Comparison of ENCODE assay signal across 11 cellular contexts in the genomic region with DNA sequence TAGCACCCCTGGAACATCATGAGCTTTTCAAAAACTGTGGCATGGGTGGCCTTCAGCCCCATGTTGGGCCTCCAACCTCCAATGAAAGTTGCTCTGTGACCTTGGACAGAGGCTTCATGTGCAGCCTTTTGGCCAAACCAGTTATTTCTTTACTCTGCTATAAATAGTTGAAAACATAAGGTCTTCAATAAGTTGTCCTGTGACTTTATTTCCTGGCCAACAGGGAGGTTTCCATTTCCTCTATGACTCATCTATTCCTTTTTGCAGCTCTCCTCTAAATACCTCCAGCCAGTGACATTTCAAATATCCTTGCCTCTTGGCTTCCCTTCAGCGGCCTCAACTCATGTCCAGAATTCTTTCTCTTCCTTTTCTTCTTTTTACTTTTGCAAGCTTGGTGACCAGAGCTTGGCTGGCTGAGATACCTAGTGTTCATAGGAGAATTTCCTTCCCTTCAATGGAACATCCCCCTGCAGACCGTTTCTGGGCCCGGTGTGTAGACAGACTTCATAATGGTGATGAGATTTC. TPM values are rescaled to one million over a fixed set of nuclear protein-coding genes. Genes with fewer than 3 reads are reported as not detected.
DNase-seq lines count a peak whose midpoint lies in the region; ATAC-seq, FAIRE-seq and TF ChIP-seq lines count a peak whose summit lies in the region.
"Had no signal": no experiment of that assay in that cellular context is flagged by ENCODE, and none has a peak within 500 bp of the region (broad histone marks: within the 10 kb centered on the region; RNA-seq: fewer than 3 reads in every experiment).

No MANE protein-coding gene starts in this region.

- POLR2A ChIA-PET in IMR-90 (lab: Charles Lee; ENCODE audit: unreplicated experiment) (interaction anchor here (0.5 kb wide), 1 partner anchor 188 kb away, joined by 3 read pairs; no protein-coding TSS in a partner anchor), K562 (lab: Yijun Ruan, JAX) (interaction anchor here (0.6 to 1.6 kb wide), 5 partner anchors 16 to 105 kb away, joined by 3 to 4 read pairs (median 3); no protein-coding TSS in a partner anchor)

- TF ChIP-seq POLR2A in IMR-90 (IDR thresholded peaks at IDR 0.05; ENCODE audit: low read depth, low read length), result no peak
- TF ChIP-seq POLR2A in K562 (conservative IDR thresholded peaks at IDR 0.05), result no peak

- no peak overlapping the region for H4K5ac ChIP-seq in IMR-90 (ENCODE audit: low read depth, low read length)

- DNase-seq in AG10803 (ENCODE audit: low read depth) (peak; percentile 82), IMR-90 (peak; percentile 58), K562 (ENCODE audit: extremely low read depth in 1 of 4, low spot score in 3 of 4) (no peak), lung microvascular endothelial cell (ENCODE audit: low read depth in 2 of 2) (peak; percentile 82 to 89), T1000 (lab: John Stamatoyannopoulos, UW) (no peak), NCI-H82 (lab: John Stamatoyannopoulos, UW) (no peak), NCI-H146 (lab: John Stamatoyannopoulos, UW) (no peak)
- DNase-seq: activated naive CD4-positive, alpha-beta T cell; left cardiac atrium; WERI-Rb-1 had no signal

- H3K4me3 ChIP-seq in AG10803 (ENCODE audit: low read length) (no peak overlapping the region), IMR-90 (ENCODE audit: insufficient read depth, low read depth, low read length) (no peak overlapping the region), K562 (no peak overlapping the region)

- FAIRE-seq in K562 (lab: Jason Lieb, UNC), result no peak

- peak overlapping the region; percentile 28 for H2BK5ac ChIP-seq in IMR-90 (ENCODE audit: low read depth, low read length, poor library complexity, severe bottlenecking)

- H3K27ac ChIP-seq in IMR-90 (ENCODE audit: insufficient read depth, low read length) (peak overlapping the region; percentile 58; the same call in 1 of the 2 replicates), K562 (ENCODE audit: extremely low read depth, low read depth, low read length) (no peak overlapping the region)
- H3K27ac ChIP-seq: WERI-Rb-1 had no signal

- no peak overlapping the region for H2AK9ac ChIP-seq in IMR-90 (replicated peaks; ENCODE audit: low read depth, low read length, poor library complexity)

- in situ Hi-C loops in IMR-90 (cut with MboI; ENCODE audit: low sequenced_read_pairs) (no loop called here), K562 (cut with MboI) (no loop called here)

- no peak overlapping the region for H2BK15ac ChIP-seq in IMR-90 (ENCODE audit: low read depth, low read length)

- dilution Hi-C loops in IMR-90 (cut with HindIII; ENCODE audit: low sequenced_read_pairs, unreplicated experiment), result no loop called here

- BruUV-seq in IMR-90 (replicated peaks; lab: Mats Ljungman, UMichigan) (no TSS peak), K562 (replicated peaks; lab: Mats Ljungman, UMichigan) (no TSS peak)

- TF ChIP-seq EP300 in K562 (IDR thresholded peaks at IDR 0.05; ENCODE audit: low read length), result 0 out of 2 replicates have a peak, but pooled peaks have one; percentile 21

- H3K79me2 ChIP-seq in K562 (ENCODE audit: control insufficient read depth, insufficient read depth, low read length), result no peaks in the 10 kb centered on the region

- no peaks in the 10 kb centered on the region for H3K36me3 ChIP-seq in IMR-90 (ENCODE audit: control insufficient read depth, insufficient read depth, low read length)
- no peaks in the 10 kb centered on the region for H3K36me3 ChIP-seq in K562 (ENCODE audit: control insufficient read depth, insufficient read depth, low read length)
- H3K36me3 ChIP-seq: WERI-Rb-1 had no signal

- no peaks in the 10 kb centered on the region; the same call in 1 of the 2 replicates for H3K27me3 ChIP-seq in IMR-90 (ENCODE audit: control insufficient read depth, insufficient read depth, low read length)
- H3K27me3 ChIP-seq in K562 (ENCODE audit: control insufficient read depth in 2 of 2, insufficient read depth in 2 of 2, low read length in 2 of 2), result peaks cover 0 to 7% of the 10 kb centered on the region in 2 experiments; a peak in 2 of 5 replicates

- H4K8ac ChIP-seq in IMR-90 (ENCODE audit: low read depth in 2 of 2, low read length in 2 of 2), result no peak overlapping the region

- H3K14ac ChIP-seq in IMR-90 (replicated peaks; ENCODE audit: low read depth, low read length), result no peak overlapping the region

- H2BK20ac ChIP-seq in IMR-90 (ENCODE audit: low read depth, low read length), result no peak overlapping the region

- no peaks in the 10 kb centered on the region for H3K79me1 ChIP-seq in IMR-90 (ENCODE audit: low read depth in 1 of 2, low read length in 2 of 2)

- H3K9ac ChIP-seq in IMR-90 (ENCODE audit: low read depth, low read length), result no peak overlapping the region
- H3K9ac ChIP-seq in K562 (ENCODE audit: insufficient read depth in 1 of 2, low read depth in 2 of 2, low read length in 2 of 2), result no peak overlapping the region

- no CpG with 5 or more reads among the region's 3 CpGs for whole genome bisulfite sequencing in IMR-90 (ENCODE audit: extremely low coverage in 2 of 2, insufficient read length in 1 of 2), 2 experiments
- WGBS in K562 (ENCODE audit: insufficient coverage, low coverage, missing lambda C conversion rate), result 11% methylated on average over 3 of the region's 3 CpGs

- H3K4me1 ChIP-seq in IMR-90 (ENCODE audit: control insufficient read depth, insufficient read depth, low read length), result peaks cover 3% of the 10 kb centered on the region; the same call in 1 of the 2 replicates
- H3K4me1 ChIP-seq in K562 (replicated peaks in 1 of 2; ENCODE audit: control insufficient read depth in 2 of 2, insufficient read depth in 2 of 2, low read length in 2 of 2), result peaks cover 0 to 17% of the 10 kb centered on the region in 2 experiments; a peak in 2 of 5 replicates

- H3K9me1 ChIP-seq in IMR-90 (ENCODE audit: insufficient read depth, low read length) (no peaks in the 10 kb centered on the region; the same call in 1 of the 2 replicates), K562 (ENCODE audit: control insufficient read depth, insufficient read depth, low read length) (no peaks in the 10 kb centered on the region)

- TF ChIP-seq CTCF in AG10803 (conservative IDR thresholded peaks at IDR 0.05; ENCODE audit: low read length) (no peak), IMR-90 (conservative IDR thresholded peaks at IDR 0.05; ENCODE audit: low read depth, low read length) (no peak), K562 (IDR thresholded peaks at IDR 0.05 in 2 of 3, conservative IDR thresholded peaks at IDR 0.05 in 1 of 3; ENCODE audit: insufficient read depth in 2 of 3, low read depth in 1 of 3, low read length in 3 of 3) (no peak)

- no peak overlapping the region for H2AK5ac ChIP-seq in IMR-90 (ENCODE audit: low read depth, low read length)

- 0 out of 2 replicates have a peak overlapping the region, but pooled peaks have one; percentile 13 for H3K56ac ChIP-seq in IMR-90 (ENCODE audit: extremely low read depth, insufficient read depth, low read length)

- H2AFZ ChIP-seq in IMR-90 (replicated peaks; ENCODE audit: low read length, poor library complexity), result no peak overlapping the region
- H2AFZ ChIP-seq in K562 (ENCODE audit: low read depth, low read length), result peak overlapping the region; percentile 47; the same call in 1 of the 2 replicates

- H2BK120ac ChIP-seq in IMR-90 (ENCODE audit: low read depth, low read length), result no peak overlapping the region

- H3K23ac ChIP-seq in IMR-90 (ENCODE audit: low read depth, low read length), result no peak overlapping the region

- TF ChIP-seq RAD21 in IMR-90 (IDR thresholded peaks at IDR 0.05; ENCODE audit: low read length) (no peak), K562 (CRISPR knock-in tag; conservative IDR thresholded peaks at IDR 0.05 in 1 of 2, IDR thresholded peaks at IDR 0.05 in 1 of 2) (no peak)

- intact Hi-C loops in IMR-90 (cut with micrococcal nuclease) (no loop called here), K562 (cut with micrococcal nuclease) (no loop called here)

- ATAC-seq in IMR-90 (ENCODE audit: low read depth) (peak; percentile 15), K562 (peak; percentile 28; the same call in 2 of the 3 replicates), GM21528 (IDR thresholded peaks at IDR 0.05; ENCODE audit: low FRiP score, unreplicated experiment) (no peak)

- H4K20me1 ChIP-seq in IMR-90 (ENCODE audit: insufficient read depth, low read length) (no peaks in the 10 kb centered on the region; the same call in 1 of the 2 replicates), K562 (replicated peaks; ENCODE audit: control insufficient read depth, insufficient read depth, low read length) (no peaks in the 10 kb centered on the region)

- H3K4ac ChIP-seq in IMR-90 (ENCODE audit: low read depth, low read length), result 0 out of 2 replicates have a peak overlapping the region, but pooled peaks have one; percentile 5

- H3K9me3 ChIP-seq in IMR-90 (ENCODE audit: control insufficient read depth, insufficient read depth, low read length), result no peaks in the 10 kb centered on the region
- no peaks in the 10 kb centered on the region for H3K9me3 ChIP-seq in K562 (replicated peaks; ENCODE audit: control insufficient read depth, insufficient read depth, low read depth, low read length)

- H4K91ac ChIP-seq in IMR-90 (ENCODE audit: insufficient read depth, low read depth, low read length), result no peak overlapping the region

- H3K4me2 ChIP-seq in IMR-90 (ENCODE audit: low read depth, low read length), result peak overlapping the region; percentile 38; the same call in 1 of the 2 replicates
- no peak overlapping the region for H3K4me2 ChIP-seq in K562 (ENCODE audit: insufficient read depth, low read length)

- CTCF ChIA-PET in IMR-90 (lab: Yijun Ruan, JAX), result no interaction called here
- CTCF ChIA-PET in K562 (lab: Yijun Ruan, JAX; ENCODE audit: low intra/inter-chr PET ratio), result no interaction called here

- H3K18ac ChIP-seq in IMR-90 (ENCODE audit: low read depth, low read length), result no peak overlapping the region

RNA-seq across cellular contexts. Expression of a gene that starts 22.7 kb away (rescaled TPM):
- total RNA-seq in IMR-90 (2012; rRNA removed) (not detected in 2 replicates), K562 (2014; rRNA removed) (0.24 and 0.59 TPM in 2 replicates), K562 (2014; rRNA removed; fragmentation: Illumina TruSeq; extraction: Trizol) (0.11 and 0.13 TPM in 2 replicates), K562 (2015; rRNA removed; fragmentation: Illumina TruSeq; extraction: Trizol) (0.33 and 0.34 TPM in 2 replicates), K562 (2021) (0.36 and 0.60 TPM in 2 replicates), lung microvascular endothelial cell (not detected in 2 replicates)
- polyA plus RNA-seq in IMR-90 (2012; rRNA removed) (not detected in 2 replicates), K562 (2011; rRNA removed) (0.01 and 0.06 TPM in 2 replicates), K562 (2014; fragmentation: Illumina TruSeq; extraction: Trizol) (0.25 and 0.31 TPM in 2 replicates), K562 (2014; fragmentation: Nextera tagmentation; extraction: Ambion mirVana) (under 1 TPM; 0.04 TPM), K562 (2014; rRNA removed) (0.22 and 0.60 TPM in 2 replicates)
- not detected in 2 replicates for polyA plus RNA-seq in IMR-90 (2012; cell fraction: cytosol; rRNA removed)
- polyA plus RNA-seq in IMR-90 (2012; cell fraction: nucleus; rRNA removed; ENCODE audit: low replicate concordance), result not detected in 2 replicates
- total RNA-seq in K562 (2011; cell fraction: chromatin; rRNA removed; ENCODE audit: low replicate concordance), result 0.12 and 0.21 TPM in 2 replicates
- under 0.01 and 0.13 TPM in 2 replicates for total RNA-seq in K562 (2011; cell fraction: nucleolus; rRNA removed)
- 0.07 TPM in 1 of 2 replicates, not detected in the other for total RNA-seq in K562 (2011; cell fraction: nucleoplasm; rRNA removed)
- 0.01 and 0.18 TPM in 2 replicates for polyA plus RNA-seq in K562 (2011; cell fraction: cytosol; rRNA removed)
- 0.03 and 0.26 TPM in 2 replicates for polyA plus RNA-seq in K562 (2011; cell fraction: nucleus; rRNA removed)
- 1.7 and 4.0 TPM in 2 replicates for polyA plus RNA-seq in K562 (2012)
- polyA minus RNA-seq in K562 (2011; rRNA and poly(A)+ RNA removed), result 0.04 TPM in 1 of 2 replicates, not detected in the other
- 0.38 TPM in 1 of 2 replicates, not detected in the other for polyA minus RNA-seq in K562 (2011; cell fraction: cytosol; rRNA and poly(A)+ RNA removed)
- polyA minus RNA-seq in K562 (2011; cell fraction: nucleus; rRNA and poly(A)+ RNA removed), result 0.11 and 0.13 TPM in 2 replicates

Comparison
In these comparisons a context has a peak if more than half of its experiments do, and no peak if none do; other contexts are left out.
1. DNase-seq: peak in AG10803 (single experiment), IMR-90 (single experiment) and lung microvascular endothelial cell (2 of 2); none in K562 (0 of 4), T1000 (single experiment), NCI-H82 (single experiment) and NCI-H146 (single experiment).